Comparison of ENCODE assay signal across 13 cellular contexts in the genomic region with DNA sequence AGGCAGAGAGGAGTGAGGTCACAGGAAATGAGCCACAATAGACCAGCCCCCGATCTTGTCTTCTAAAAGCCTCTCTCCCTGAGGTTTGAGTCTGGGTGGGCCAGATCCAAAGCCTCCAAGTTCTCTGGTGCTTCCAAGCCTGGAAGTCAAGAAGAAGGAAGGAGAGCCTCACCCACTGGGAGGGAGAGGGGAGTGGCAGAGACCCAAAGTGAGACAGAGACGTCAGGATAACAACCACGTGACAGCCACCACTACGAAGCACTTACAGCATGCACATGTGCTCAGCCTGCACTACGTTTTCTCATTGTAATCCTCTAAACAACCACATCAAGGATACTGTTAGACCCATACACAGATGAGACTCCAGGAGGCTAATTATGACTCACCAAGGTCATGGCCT.
DNase-seq lines count a peak whose midpoint lies in the region; ATAC-seq and TF ChIP-seq lines count a peak whose summit lies in the region.
"Had no signal": no experiment of that assay in that cellular context is flagged by ENCODE, and none has a peak within 500 bp of the region (broad histone marks: within the 10 kb centered on the region; RNA-seq: fewer than 3 reads in every experiment).

No MANE protein-coding gene starts in this region.

- no peak overlapping the region for H2BK120ac ChIP-seq in trophoblast cell (ENCODE audit: insufficient read depth, low read length, poor library complexity)

- no peak overlapping the region for H4K91ac ChIP-seq in trophoblast cell (ENCODE audit: low read depth, low read length)

- H3K9ac ChIP-seq in SK-N-MC (ENCODE audit: insufficient read length) (no peak overlapping the region), trophoblast cell (ENCODE audit: low read length) (no peak overlapping the region)
- H3K9ac ChIP-seq: KMS-11 had no signal

- H3K18ac ChIP-seq in trophoblast cell (ENCODE audit: low read length) = no peak overlapping the region

- no peak overlapping the region for H3K4me2 ChIP-seq in trophoblast cell (ENCODE audit: low read length)
- H3K4me2 ChIP-seq: KMS-11 had no signal

- no peak overlapping the region for H3K14ac ChIP-seq in trophoblast cell (ENCODE audit: low read length)

- H2BK12ac ChIP-seq in trophoblast cell (ENCODE audit: low read length) = no peak overlapping the region

- no peaks in the 10 kb centered on the region for H3K9me3 ChIP-seq in breast epithelium
- H3K9me3 ChIP-seq in SK-N-MC (ENCODE audit: low read depth, low read length) = no peaks in the 10 kb centered on the region
- peaks cover 2% of the 10 kb centered on the region for H3K9me3 ChIP-seq in trophoblast cell (ENCODE audit: insufficient read depth, low read depth, low read length)
- H3K9me3 ChIP-seq: ovary had no signal

- no peak for TF ChIP-seq CTCF in MCF 10A (IDR thresholded peaks at IDR 0.05; ENCODE audit: unreplicated experiment)
- no peak for TF ChIP-seq CTCF in breast epithelium (IDR thresholded peaks at IDR 0.05)

- no peaks in the 10 kb centered on the region for H3K9me3 Mint-ChIP-seq in MCF 10A (ENCODE audit: unreplicated experiment)

- no peak for ATAC-seq in HG02678 (IDR thresholded peaks at IDR 0.05; ENCODE audit: unreplicated experiment)
- ATAC-seq in GM19463 (IDR thresholded peaks at IDR 0.05; ENCODE audit: unreplicated experiment) = no peak

- H3K4ac ChIP-seq in trophoblast cell (ENCODE audit: low read depth, low read length) = no peak overlapping the region

- H3K4me1 Mint-ChIP-seq in MCF 10A (ENCODE audit: insufficient read depth, unreplicated experiment) = no peaks in the 10 kb centered on the region

- H3K27ac ChIP-seq in breast epithelium (no peak overlapping the region), SK-N-MC (0 out of 2 replicates have a peak overlapping the region, but pooled peaks have one; percentile 34), trophoblast cell (ENCODE audit: low read depth, low read length) (no peak overlapping the region)
- H3K27ac ChIP-seq: KMS-11, ovary had no signal

- H3K27ac Mint-ChIP-seq in MCF 10A (ENCODE audit: low read depth, unreplicated experiment) = no peak overlapping the region

- CTCF ChIA-PET in MCF 10A (lab: Yijun Ruan, JAX) = interaction anchor here (1.3 kb wide), 1 partner anchor 9 kb away, joined by 6 read pairs; no protein-coding TSS in a partner anchor

- no peak overlapping the region for H2BK5ac ChIP-seq in trophoblast cell (ENCODE audit: low read depth, low read length, poor library complexity)

- H3K27me3 Mint-ChIP-seq in MCF 10A (ENCODE audit: insufficient read depth, unreplicated experiment) = no peaks in the 10 kb centered on the region

- no peak overlapping the region for H4K12ac ChIP-seq in trophoblast cell (ENCODE audit: low read depth, low read length)

- H4K8ac ChIP-seq in trophoblast cell (ENCODE audit: low read depth, low read length) = no peak overlapping the region

- H3K23ac ChIP-seq in trophoblast cell (ENCODE audit: low read length) = no peak overlapping the region

- H3K4me3 ChIP-seq in breast epithelium = no peak overlapping the region
- H3K4me3 ChIP-seq in SK-N-MC = no peak overlapping the region
- H3K4me3 ChIP-seq in trophoblast cell (ENCODE audit: low read depth, low read length) = no peak overlapping the region
- H3K4me3 ChIP-seq: ovary had no signal

- no peaks in the 10 kb centered on the region for H3K79me1 ChIP-seq in trophoblast cell (ENCODE audit: low read length)

- no peaks in the 10 kb centered on the region for H3K27me3 ChIP-seq in breast epithelium
- no peaks in the 10 kb centered on the region for H3K27me3 ChIP-seq in trophoblast cell (ENCODE audit: insufficient read depth, low read length)
- H3K27me3 ChIP-seq: ovary had no signal

- H3K36me3 ChIP-seq in breast epithelium = no peaks in the 10 kb centered on the region
- H3K36me3 ChIP-seq in SK-N-MC (ENCODE audit: insufficient read depth, low read length) = no peaks in the 10 kb centered on the region
- H3K36me3 ChIP-seq in trophoblast cell (ENCODE audit: control insufficient read depth in 1 of 2, insufficient read depth in 2 of 2, low read length in 2 of 2) = no peaks in the 10 kb centered on the region
- H3K36me3 ChIP-seq: ovary had no signal

- H3K4me3 Mint-ChIP-seq in MCF 10A (ENCODE audit: unreplicated experiment) = no peak overlapping the region

- H2AK5ac ChIP-seq in trophoblast cell (ENCODE audit: low read length) = no peak overlapping the region

- no CpG with 5 or more reads among the region's 5 CpGs for WGBS in trophoblast cell (ENCODE audit: extremely low coverage, insufficient coverage, insufficient read length)

- POLR2A ChIA-PET in MCF 10A (lab: Yijun Ruan, JAX) = no interaction called here

- no peak overlapping the region for H2AFZ ChIP-seq in trophoblast cell (ENCODE audit: insufficient read depth, low read length, poor library complexity)

- BruUV-seq in MCF 10A (replicated peaks; lab: Mats Ljungman, UMichigan) = no TSS peak

- H3K4me1 ChIP-seq in breast epithelium (no peaks in the 10 kb centered on the region), trophoblast cell (ENCODE audit: control insufficient read depth in 1 of 2, insufficient read depth in 2 of 2, low read length in 2 of 2) (peaks cover 2 to 7% of the 10 kb centered on the region in 2 experiments)

- H3K36me3 Mint-ChIP-seq in MCF 10A (ENCODE audit: insufficient read depth, unreplicated experiment) = no peaks in the 10 kb centered on the region

- peak; percentile 19 for DNase-seq in MCF 10A (ENCODE audit: unreplicated experiment)
- no peak for DNase-seq in breast epithelium (ENCODE audit: low spot score in 2 of 2)
- DNase-seq in SK-N-MC (ENCODE audit: low read depth, low spot score) = no peak
- peak; percentile 57 for DNase-seq in fibroblast of peridontal ligament (ENCODE audit: extremely low read depth)
- DNase-seq in smooth muscle cell of the brain vasculature (ENCODE audit: low read depth, low spot score) = peak; percentile 17
- DNase-seq in trophoblast cell = no peak
- DNase-seq: activated T-cell treated with anti-CD3 and anti-CD28 coated beads, Interleukin-2, amount 50 U/mL, for 48 hours; DMS79; stimulated activated CD4-positive, alpha-beta T cell treated with anti-CD3 and anti-CD28 coated beads, Interleukin-4, amount 100 ng/mL, for 1 hour had no signal

- H3K79me2 ChIP-seq in trophoblast cell (ENCODE audit: control insufficient read depth, insufficient read depth, low read length, poor library complexity) = no peaks in the 10 kb centered on the region

- intact Hi-C loops in MCF 10A (cut with micrococcal nuclease) = no loop called here
- intact Hi-C loops in breast epithelium (cut with DNase I; ENCODE audit: low total_unique reads) = no loop called here

- no peak for TF ChIP-seq POLR2A in breast epithelium (IDR thresholded peaks at IDR 0.05)

Comparison
In these comparisons a context has a peak if more than half of its experiments do, and no peak if none do; other contexts are left out.
1. DNase-seq: peak in MCF 10A (single experiment), fibroblast of peridontal ligament (single experiment) and smooth muscle cell of the brain vasculature (single experiment); none in breast epithelium (0 of 2), SK-N-MC (single experiment) and trophoblast cell (0 of 2).